In genomic region chr18:28176933-28177827, GRCh38 we compare ENCODE assay signal across 8 cellular contexts. TPM values are rescaled to one million over a fixed set of nuclear protein-coding genes. Genes with fewer than 3 reads are reported as not detected.
A peak's percentile ranks its signal among the peaks of the same experiment; 100 is the strongest.
DNase-seq lines count a peak whose midpoint lies in the region; ATAC-seq, FAIRE-seq and TF ChIP-seq lines count a peak whose summit lies in the region.

TSS of gene CDH2 (minus strand) at chr18:28177130. CDS start at chr18:28177022, 108 bp downstream.

- peak; percentile 73 for TF ChIP-seq RAD21 in neural cell (conservative IDR thresholded peaks at IDR 0.05)

- no peak for ATAC-seq in HG02885 (IDR thresholded peaks at IDR 0.05; ENCODE audit: poor library complexity, unreplicated experiment)

- no peaks in the 10 kb centered on the region; the same call in 1 of the 2 replicates for H3K9me3 ChIP-seq in AG04450 (ENCODE audit: control insufficient read depth, insufficient read depth, low read length)
- H3K9me3 ChIP-seq in neural cell (ENCODE audit: low read length) = no peaks in the 10 kb centered on the region

- peak within 1 kb of the TSS; percentile 42 for H3K27ac ChIP-seq in AG04450 (ENCODE audit: low read depth, low read length)
- H3K27ac ChIP-seq in neural cell (ENCODE audit: low read length) = peak within 1 kb of the TSS; percentile 96

- peak within 1 kb of the TSS; percentile 42 for H2AFZ ChIP-seq in neural cell (ENCODE audit: low read depth, low read length)

- intact Hi-C loops in activated T-helper 1 cell treated with anti-CD3 and anti-CD28 coated beads, Interleukin-12 subunit alpha, Interleukin-12 subunit beta, Interleukin-2, Interleukin-4 antibody, amounts not matched to agents 30 ng/mL and 10 ng/mL and 1 ng/mL, durations not matched to agents 14 hours and 24 hours and 36 hours (cut with micrococcal nuclease) = loop anchor here (10.0 kb wide), 1 partner anchor 1632 kb away; the partner anchor contains the start of gene KCTD1

- peaks cover 4% of the 10 kb centered on the region for H3F3A ChIP-seq in neural cell (ENCODE audit: insufficient read depth, low read length, poor library complexity, severe bottlenecking)

- CTCF ChIA-PET in AG04450 (lab: Charles Lee) = interaction anchor here (0.6 kb wide), 1 partner anchor 220 kb away, joined by 3 read pairs; no protein-coding TSS in a partner anchor

- H3K9me2 ChIP-seq in neural cell (ENCODE audit: insufficient read depth, low read length) = no peaks in the 10 kb centered on the region

- H3K79me2 ChIP-seq in neural cell (replicated peaks; ENCODE audit: insufficient read depth, low read length) = peaks cover 77% of the 10 kb centered on the region

- peak within 1 kb of the TSS; percentile 93 for H3K9ac ChIP-seq in neural cell (ENCODE audit: low read length)

- no peaks in the 10 kb centered on the region for H3K36me3 ChIP-seq in neural cell (ENCODE audit: insufficient read depth, low read length)

- no peaks in the 10 kb centered on the region for H3K9me3 Mint-ChIP-seq in activated T-helper 1 cell treated with anti-CD3 and anti-CD28 coated beads, Interleukin-12 subunit alpha, Interleukin-12 subunit beta, Interleukin-2, Interleukin-4 antibody, amounts not matched to agents 30 ng/mL and 10 ng/mL and 1 ng/mL, durations not matched to agents 14 hours and 24 hours and 36 hours

- POLR2A ChIA-PET in AG04450 (lab: Yijun Ruan, JAX) = interaction anchor here (0.6 to 0.8 kb wide), 2 partner anchors 17 to 96 kb away, joined by 3 to 7 read pairs; no protein-coding TSS in a partner anchor

- peaks cover 4% of the 10 kb centered on the region for H3K4me1 Mint-ChIP-seq in activated T-helper 1 cell treated with anti-CD3 and anti-CD28 coated beads, Interleukin-12 subunit alpha, Interleukin-12 subunit beta, Interleukin-2, Interleukin-4 antibody, amounts not matched to agents 30 ng/mL and 10 ng/mL and 1 ng/mL, durations not matched to agents 14 hours and 24 hours and 36 hours (ENCODE audit: low read depth)

- no peaks in the 10 kb centered on the region for H3K36me3 Mint-ChIP-seq in activated T-helper 1 cell treated with anti-CD3 and anti-CD28 coated beads, Interleukin-12 subunit alpha, Interleukin-12 subunit beta, Interleukin-2, Interleukin-4 antibody, amounts not matched to agents 30 ng/mL and 10 ng/mL and 1 ng/mL, durations not matched to agents 14 hours and 24 hours and 36 hours (ENCODE audit: low read depth)

- peak within 1 kb of the TSS; percentile 76 for H3K4me3 ChIP-seq in AG04450 (ENCODE audit: low read depth, low read length)
- H3K4me3 ChIP-seq in neural cell (ENCODE audit: low read length) = peak within 1 kb of the TSS; percentile 92

- peaks cover 37% of the 10 kb centered on the region for H3K27me3 Mint-ChIP-seq in activated T-helper 1 cell treated with anti-CD3 and anti-CD28 coated beads, Interleukin-12 subunit alpha, Interleukin-12 subunit beta, Interleukin-2, Interleukin-4 antibody, amounts not matched to agents 30 ng/mL and 10 ng/mL and 1 ng/mL, durations not matched to agents 14 hours and 24 hours and 36 hours (ENCODE audit: insufficient read depth)

- DNase-seq in AG04450 (ENCODE audit: low read depth, low spot score) (peak; percentile 57), GM19238 (ENCODE audit: insufficient read length, low spot score) (peak; percentile 7), NCI-H2107 (lab: John Stamatoyannopoulos, UW) (peak; percentile 24), frontal cortex (ENCODE audit: low spot score in 2 of 2) (peak; percentile 78 to 87), SIG-M5 (lab: John Stamatoyannopoulos, UW) (no peak)
- no peak for DNase-seq in activated T-helper 1 cell treated with anti-CD3 and anti-CD28 coated beads, Interleukin-12 subunit alpha, Interleukin-12 subunit beta, Interleukin-2, Interleukin-4 antibody, amounts not matched to agents 30 ng/mL and 10 ng/mL and 1 ng/mL, durations not matched to agents 14 hours and 24 hours and 36 hours (ENCODE audit: low spot score)

- no peak within 1 kb of the TSS for H3K4me2 ChIP-seq in neural cell (ENCODE audit: low read length)

- H3K27me3 ChIP-seq in AG04450 (ENCODE audit: control insufficient read depth, insufficient read depth, low read length) = no peaks in the 10 kb centered on the region
- H3K27me3 ChIP-seq in neural cell (ENCODE audit: insufficient read depth, low read depth, low read length) = no peaks in the 10 kb centered on the region

- peak within 1 kb of the TSS; percentile 78 for H3K4me3 Mint-ChIP-seq in activated T-helper 1 cell treated with anti-CD3 and anti-CD28 coated beads, Interleukin-12 subunit alpha, Interleukin-12 subunit beta, Interleukin-2, Interleukin-4 antibody, amounts not matched to agents 30 ng/mL and 10 ng/mL and 1 ng/mL, durations not matched to agents 14 hours and 24 hours and 36 hours

- no peak for FAIRE-seq in frontal cortex (lab: Jason Lieb, UNC)

- peak; percentile 29 for TF ChIP-seq CTCF in AG04450 (IDR thresholded peaks at IDR 0.05; ENCODE audit: low read depth, low read length)
- TF ChIP-seq CTCF in neural cell (IDR thresholded peaks at IDR 0.05; ENCODE audit: poor library complexity, severe bottlenecking) = peak; percentile 67

- H3K27ac Mint-ChIP-seq in activated T-helper 1 cell treated with anti-CD3 and anti-CD28 coated beads, Interleukin-12 subunit alpha, Interleukin-12 subunit beta, Interleukin-2, Interleukin-4 antibody, amounts not matched to agents 30 ng/mL and 10 ng/mL and 1 ng/mL, durations not matched to agents 14 hours and 24 hours and 36 hours = peak within 1 kb of the TSS; percentile 83

- peak; percentile 47 for TF ChIP-seq EP300 in neural cell (conservative IDR thresholded peaks at IDR 0.05; ENCODE audit: poor library complexity, severe bottlenecking)

- peaks cover 8% of the 10 kb centered on the region for H4K20me1 ChIP-seq in neural cell (ENCODE audit: insufficient read depth)

TF ChIP-seq in neural cell, 6 proteins besides CTCF, POLR2A, EP300 and RAD21:
- peak; percentile 63 for TF ChIP-seq MXI1 (conservative IDR thresholded peaks at IDR 0.05; ENCODE audit: poor library complexity, severe bottlenecking)
- TF ChIP-seq EZH2 (IDR thresholded peaks at IDR 0.05; ENCODE audit: borderline replicate concordance, insufficient read depth, low read length, poor library complexity, severe bottlenecking) = no peak
- TF ChIP-seq SMC3 (conservative IDR thresholded peaks at IDR 0.05; ENCODE audit: poor library complexity) = peak; percentile 70
- peak; percentile 95 for TF ChIP-seq POLR2AphosphoS5 (IDR thresholded peaks at IDR 0.05)
- TF ChIP-seq REST (IDR thresholded peaks at IDR 0.05; ENCODE audit: borderline replicate concordance) = peak; percentile 85
- TF ChIP-seq TAF1 (IDR thresholded peaks at IDR 0.05; ENCODE audit: low read depth) = peak; percentile 87

RNA-seq across cellular contexts. Expression of gene CDH2, which starts in this region (rescaled TPM):
- 42.6 and 45.9 TPM in 2 replicates for polyA plus RNA-seq in AG04450 (2011; rRNA removed)
- 51.4 and 55.2 TPM in 2 replicates for polyA minus RNA-seq in AG04450 (2011; rRNA and poly(A)+ RNA removed)
- total RNA-seq in activated T-helper 1 cell treated with anti-CD3 and anti-CD28 coated beads, Interleukin-12 subunit alpha, Interleukin-12 subunit beta, Interleukin-2, Interleukin-4 antibody, amounts not matched to agents 30 ng/mL and 10 ng/mL and 1 ng/mL, durations not matched to agents 14 hours and 24 hours and 36 hours = 0.10 and 0.16 TPM in 2 replicates
- 215 TPM for total RNA-seq in frontal cortex
- 193 and 199 TPM in 2 replicates for polyA plus RNA-seq in neural cell
- 366 and 433 TPM in 2 replicates for polyA minus RNA-seq in neural cell

Comparison
In these comparisons a context has a peak if more than half of its experiments do, and no peak if none do; other contexts are left out.
1. RNA of gene CDH2 (total RNA-seq): 215 TPM in frontal cortex (single experiment); 0.10 to 0.16 TPM in activated T-helper 1 cell treated with anti-CD3 and anti-CD28 coated beads, Interleukin-12 subunit alpha, Interleukin-12 subunit beta, Interleukin-2, Interleukin-4 antibody, amounts not matched to agents 30 ng/mL and 10 ng/mL and 1 ng/mL, durations not matched to agents 14 hours and 24 hours and 36 hours; every median in the first group is over 100 times any median in the second.
2. DNase-seq: peak in AG04450 (single experiment), GM19238 (single experiment), NCI-H2107 (single experiment) and frontal cortex (2 of 2); none in activated T-helper 1 cell treated with anti-CD3 and anti-CD28 coated beads, Interleukin-12 subunit alpha, Interleukin-12 subunit beta, Interleukin-2, Interleukin-4 antibody, amounts not matched to agents 30 ng/mL and 10 ng/mL and 1 ng/mL, durations not matched to agents 14 hours and 24 hours and 36 hours (single experiment) and SIG-M5 (single experiment).